8 cellular contexts compared by ENCODE assay signal in genomic region chr1:24932284-24932683, GRCh38. TPM values are rescaled to one million over a fixed set of nuclear protein-coding genes. Genes with fewer than 3 reads are reported as not detected.
DNase-seq lines count a peak whose midpoint lies in the region; ATAC-seq and TF ChIP-seq lines count a peak whose summit lies in the region.

No MANE protein-coding gene starts in this region.

- peak; percentile 38; the same call in 1 of the 2 replicates for TF ChIP-seq CTCF in A673 (conservative IDR thresholded peaks at IDR 0.05; ENCODE audit: low read depth, low read length)

- no peak overlapping the region for H3K4me3 ChIP-seq in A673 (ENCODE audit: low read depth, low read length, poor library complexity, severe bottlenecking)
- H3K4me3 ChIP-seq in GM23248: no peak overlapping the region
- peak overlapping the region; percentile 32; the same call in 1 of the 2 replicates for H3K4me3 ChIP-seq in iPS-18c (ENCODE audit: insufficient read depth, low read depth, low read length)

- H2AFZ ChIP-seq in GM23248: no peak overlapping the region

- no peaks in the 10 kb centered on the region for H3K9me2 ChIP-seq in GM23248 (ENCODE audit: insufficient read depth)

- no TSS peak for BruUV-seq in A673 (replicated peaks; lab: Mats Ljungman, UMichigan)

- in situ Hi-C loops in GM23248 (cut with MboI): no loop called here

- no peak overlapping the region for H3K9ac ChIP-seq in GM23248

- H3K4me2 ChIP-seq in GM23248 (ENCODE audit: unreplicated experiment): no peak overlapping the region

- 12 to 13% methylated on average over 15 to 18 of the region's 34 CpGs for WGBS in GM23248 (ENCODE audit: low coverage in 1 of 2, low lambda C conversion rate in 2 of 2, missing lambda C conversion rate in 2 of 2), 2 experiments

- no peaks in the 10 kb centered on the region for H3K9me3 Mint-ChIP-seq in activated naive CD8-positive, alpha-beta T cell treated with anti-CD3 and anti-CD28 coated beads for 36 hours

- H3K27ac ChIP-seq in A673 (ENCODE audit: low read depth, low read length, poor library complexity, severe bottlenecking) (no peak overlapping the region), GM23248 (no peak overlapping the region)

- DNase-seq in A673 (ENCODE audit: low spot score) (peak; percentile 45), GM23248 (peak; percentile 61), SIG-M5 treated with dmso at 0.1 percent for 504 hours (lab: John Stamatoyannopoulos, UW; ENCODE audit: unreplicated experiment) (no peak)
- DNase-seq in activated naive CD8-positive, alpha-beta T cell treated with anti-CD3 and anti-CD28 coated beads for 36 hours: peak; percentile 84
- peak; percentile 58 for DNase-seq in stimulated activated CD4-positive, alpha-beta T cell treated with anti-CD3 and anti-CD28 coated beads, Interleukin-4, amount 100 ng/mL, for 24 hours

- peak overlapping the region; percentile 80 for H3K4me3 Mint-ChIP-seq in activated naive CD8-positive, alpha-beta T cell treated with anti-CD3 and anti-CD28 coated beads for 36 hours

- H3K36me3 Mint-ChIP-seq in activated naive CD8-positive, alpha-beta T cell treated with anti-CD3 and anti-CD28 coated beads for 36 hours: peaks cover 56% of the 10 kb centered on the region

- H3K36me3 ChIP-seq in A673 (ENCODE audit: insufficient read depth, low read length, poor library complexity, severe bottlenecking) (no peaks in the 10 kb centered on the region), GM23248 (ENCODE audit: low read depth) (no peaks in the 10 kb centered on the region)

- peaks cover 6% of the 10 kb centered on the region for H3K4me1 ChIP-seq in A673 (ENCODE audit: insufficient read depth, low read length, poor library complexity, severe bottlenecking)
- no peaks in the 10 kb centered on the region for H3K4me1 ChIP-seq in GM23248 (ENCODE audit: insufficient read depth)

- H3K9me3 ChIP-seq in A673 (ENCODE audit: low read depth, low read length, poor library complexity, severe bottlenecking) (no peaks in the 10 kb centered on the region), GM23248 (ENCODE audit: low read depth) (no peaks in the 10 kb centered on the region), iPS-18c (ENCODE audit: control insufficient read depth, insufficient read depth, low read length) (no peaks in the 10 kb centered on the region)

- H3K27me3 ChIP-seq in A673 (replicated peaks; ENCODE audit: insufficient read depth, low read depth, low read length, poor library complexity) (no peaks in the 10 kb centered on the region), GM23248 (replicated peaks; ENCODE audit: insufficient read depth) (peaks cover 7% of the 10 kb centered on the region; the same call in 1 of the 2 replicates)

- ATAC-seq in SK-N-SH treated with all-trans-retinoic acid at 6 μM for 48 hours: peak; percentile 85
- no peak for ATAC-seq in HG03565 (IDR thresholded peaks at IDR 0.05; ENCODE audit: unreplicated experiment)

- intact Hi-C loops in A673 (cut with micrococcal nuclease; ENCODE audit: unreplicated experiment): loop anchor here (2.0 to 5.0 kb wide), 3 partner anchors 105 to 275 kb away; no protein-coding TSS in a partner anchor

- peaks cover 55% of the 10 kb centered on the region for H3K4me1 Mint-ChIP-seq in activated naive CD8-positive, alpha-beta T cell treated with anti-CD3 and anti-CD28 coated beads for 36 hours

- H3K79me2 ChIP-seq in GM23248 (ENCODE audit: insufficient read depth): no peaks in the 10 kb centered on the region

- CTCF ChIA-PET in A673 (lab: Charles Lee): interaction anchor here (0.5 to 1.0 kb wide), 4 partner anchors 20 to 410 kb away, joined by 3 to 5 read pairs (median 4); no protein-coding TSS in a partner anchor

- 0 out of 2 replicates have a peak, but pooled peaks cover 6% of the 10 kb centered on the region for H3F3A ChIP-seq in GM23248 (ENCODE audit: insufficient read depth)

- H3K27me3 Mint-ChIP-seq in activated naive CD8-positive, alpha-beta T cell treated with anti-CD3 and anti-CD28 coated beads for 36 hours: no peaks in the 10 kb centered on the region

- H3K27ac Mint-ChIP-seq in activated naive CD8-positive, alpha-beta T cell treated with anti-CD3 and anti-CD28 coated beads for 36 hours: peak overlapping the region; percentile 90

- no peaks in the 10 kb centered on the region for H4K20me1 ChIP-seq in GM23248 (ENCODE audit: insufficient read depth)

- POLR2A ChIA-PET in A673 (lab: Charles Lee; ENCODE audit: low non-redundant PET): no interaction called here

TF ChIP-seq in SK-N-SH treated with all-trans-retinoic acid at 6 μM for 48 hours, 23 proteins besides CTCF, POLR2A, EP300 and RAD21 (continues in another document):
- no peak for TF ChIP-seq GLIS3 (CRISPR knock-in tag; IDR thresholded peaks at IDR 0.05)
- TF ChIP-seq, protein P1, sequence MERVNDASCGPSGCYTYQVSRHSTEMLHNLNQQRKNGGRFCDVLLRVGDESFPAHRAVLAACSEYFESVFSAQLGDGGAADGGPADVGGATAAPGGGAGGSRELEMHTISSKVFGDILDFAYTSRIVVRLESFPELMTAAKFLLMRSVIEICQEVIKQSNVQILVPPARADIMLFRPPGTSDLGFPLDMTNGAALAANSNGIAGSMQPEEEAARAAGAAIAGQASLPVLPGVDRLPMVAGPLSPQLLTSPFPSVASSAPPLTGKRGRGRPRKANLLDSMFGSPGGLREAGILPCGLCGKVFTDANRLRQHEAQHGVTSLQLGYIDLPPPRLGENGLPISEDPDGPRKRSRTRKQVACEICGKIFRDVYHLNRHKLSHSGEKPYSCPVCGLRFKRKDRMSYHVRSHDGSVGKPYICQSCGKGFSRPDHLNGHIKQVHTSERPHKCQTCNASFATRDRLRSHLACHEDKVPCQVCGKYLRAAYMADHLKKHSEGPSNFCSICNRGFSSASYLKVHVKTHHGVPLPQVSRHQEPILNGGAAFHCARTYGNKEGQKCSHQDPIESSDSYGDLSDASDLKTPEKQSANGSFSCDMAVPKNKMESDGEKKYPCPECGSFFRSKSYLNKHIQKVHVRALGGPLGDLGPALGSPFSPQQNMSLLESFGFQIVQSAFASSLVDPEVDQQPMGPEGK (CRISPR knock-in tag; IDR thresholded peaks at IDR 0.05; ENCODE audit: borderline replicate concordance): no peak
- no peak for TF ChIP-seq SNAI2 (CRISPR knock-in tag; IDR thresholded peaks at IDR 0.05)
- TF ChIP-seq ZFP30 (CRISPR knock-in tag; IDR thresholded peaks at IDR 0.05): no peak
- no peak for TF ChIP-seq OSR1 (CRISPR knock-in tag; IDR thresholded peaks at IDR 0.05)
- TF ChIP-seq PPARA (CRISPR knock-in tag; IDR thresholded peaks at IDR 0.05; ENCODE audit: borderline replicate concordance): no peak
- no peak for TF ChIP-seq ISL1 (CRISPR knock-in tag; IDR thresholded peaks at IDR 0.05)
- TF ChIP-seq ZC3H10 (CRISPR knock-in tag; IDR thresholded peaks at IDR 0.05): no peak
- TF ChIP-seq, protein P2, sequence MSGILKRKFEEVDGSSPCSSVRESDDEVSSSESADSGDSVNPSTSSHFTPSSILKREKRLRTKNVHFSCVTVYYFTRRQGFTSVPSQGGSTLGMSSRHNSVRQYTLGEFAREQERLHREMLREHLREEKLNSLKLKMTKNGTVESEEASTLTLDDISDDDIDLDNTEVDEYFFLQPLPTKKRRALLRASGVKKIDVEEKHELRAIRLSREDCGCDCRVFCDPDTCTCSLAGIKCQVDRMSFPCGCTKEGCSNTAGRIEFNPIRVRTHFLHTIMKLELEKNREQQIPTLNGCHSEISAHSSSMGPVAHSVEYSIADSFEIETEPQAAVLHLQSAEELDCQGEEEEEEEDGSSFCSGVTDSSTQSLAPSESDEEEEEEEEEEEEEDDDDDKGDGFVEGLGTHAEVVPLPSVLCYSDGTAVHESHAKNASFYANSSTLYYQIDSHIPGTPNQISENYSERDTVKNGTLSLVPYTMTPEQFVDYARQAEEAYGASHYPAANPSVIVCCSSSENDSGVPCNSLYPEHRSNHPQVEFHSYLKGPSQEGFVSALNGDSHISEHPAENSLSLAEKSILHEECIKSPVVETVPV (CRISPR knock-in tag; IDR thresholded peaks at IDR 0.05): no peak
- no peak for TF ChIP-seq RARB (CRISPR knock-in tag; IDR thresholded peaks at IDR 0.05)
- no peak for TF ChIP-seq ESRRG (CRISPR knock-in tag; IDR thresholded peaks at IDR 0.05)
- no peak for TF ChIP-seq CREB5 (CRISPR knock-in tag; IDR thresholded peaks at IDR 0.05; ENCODE audit: low read depth)
- no peak for TF ChIP-seq ARNTL (CRISPR knock-in tag; IDR thresholded peaks at IDR 0.05; ENCODE audit: borderline replicate concordance, low read depth)

RNA-seq across cellular contexts. Expression of gene RUNX3, which starts 2.2 kb away (rescaled TPM):
- total RNA-seq in A673 (2021): 8.6 and 10.2 TPM in 2 replicates
- 0.43 and 2.7 TPM in 2 replicates for total RNA-seq in GM23248 (2014; rRNA removed; shearing (Covaris generic))
- polyA plus RNA-seq in GM23248 (2016; fragmentation: Nextera tagmentation; extraction: Ambion mirVana): 1.3 and 1.4 TPM in 2 replicates
- 100 to 1,000 TPM; 144 TPM for total RNA-seq in activated naive CD8-positive, alpha-beta T cell treated with anti-CD3 and anti-CD28 coated beads for 36 hours

Comparison
In these comparisons a context has a peak if more than half of its experiments do, and no peak if none do; other contexts are left out.
1. RNA of gene RUNX3, which starts 2.2 kb away (total RNA-seq): 144 TPM in activated naive CD8-positive, alpha-beta T cell treated with anti-CD3 and anti-CD28 coated beads for 36 hours; 8.6 to 10.2 TPM in A673 and 0.43 to 2.7 TPM in GM23248; every median in the first group is over 10 times any median in the second.